In the genomic region with DNA sequence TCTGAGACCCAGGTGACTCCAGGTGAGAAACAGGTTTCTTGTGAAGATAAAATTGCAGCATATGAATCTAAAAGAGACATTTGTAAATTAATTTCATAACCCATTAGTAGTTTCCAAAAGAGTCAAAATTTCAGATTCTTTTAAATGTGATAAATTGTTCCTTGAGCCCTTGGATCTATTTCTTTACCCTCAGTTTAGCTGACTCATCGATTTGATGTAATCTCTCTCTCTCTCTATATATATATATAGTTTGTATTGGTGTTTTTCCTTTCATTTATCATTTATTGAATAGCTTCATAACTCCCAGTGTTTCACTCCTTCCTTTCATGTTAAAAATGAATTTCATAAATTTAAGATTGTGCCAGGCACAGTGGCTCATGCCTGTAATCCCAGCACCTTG, we compare ENCODE assay signal across 18 cellular contexts.
A peak's percentile ranks its signal among the peaks of the same experiment; 100 is the strongest.
DNase-seq lines count a peak whose midpoint lies in the region; ATAC-seq and TF ChIP-seq lines count a peak whose summit lies in the region.
"Had no signal": no experiment of that assay in that cellular context is flagged by ENCODE, and none has a peak within 500 bp of the region (broad histone marks: within the 10 kb centered on the region; RNA-seq: fewer than 3 reads in every experiment).

No MANE protein-coding gene starts in this region.

- no peak overlapping the region for H3K9ac ChIP-seq in OCI-LY3 (ENCODE audit: low read length)
- H3K9ac ChIP-seq: BLaER1, GM23248 had no signal

- peaks cover 29% of the 10 kb centered on the region for H3K79me2 ChIP-seq in GM23338 (replicated peaks; ENCODE audit: insufficient read depth)
- H3K79me2 ChIP-seq in OCI-LY3 (ENCODE audit: low read length): no peaks in the 10 kb centered on the region

- H3K27ac Mint-ChIP-seq in GM23338 (peak overlapping the region; percentile 69; the same call in 1 of the 2 replicates), endothelial cell (ENCODE audit: unreplicated experiment) (peak overlapping the region; percentile 32), type B pancreatic cell (peak overlapping the region; percentile 36)
- H3K27ac Mint-ChIP-seq: CD14-positive monocyte; CD8-positive, alpha-beta T cell; HFFc6; IgD-negative memory B cell had no signal

- H3K4me2 ChIP-seq in GM23338 (no peak overlapping the region), OCI-LY3 (ENCODE audit: low read length) (peak overlapping the region; percentile 50)
- H3K4me2 ChIP-seq: BLaER1 had no signal

- ATAC-seq in GM23338: no peak
- ATAC-seq: CD8-positive, alpha-beta T cell; HCT116 had no signal

- H3K9me2 ChIP-seq in GM23338 (ENCODE audit: insufficient read depth): no peaks in the 10 kb centered on the region

- H2AFZ ChIP-seq in GM23338 (no peak overlapping the region), OCI-LY3 (ENCODE audit: low read depth, low read length) (no peak overlapping the region)
- H2AFZ ChIP-seq: GM23248 had no signal

- H3K36me3 Mint-ChIP-seq in GM23338 (ENCODE audit: low read depth): no peaks in the 10 kb centered on the region
- H3K36me3 Mint-ChIP-seq in endothelial cell (ENCODE audit: low read depth, unreplicated experiment): peaks cover 11% of the 10 kb centered on the region
- H3K36me3 Mint-ChIP-seq in type B pancreatic cell: peaks cover 3% of the 10 kb centered on the region
- H3K36me3 Mint-ChIP-seq: CD8-positive, alpha-beta T cell; IgD-negative memory B cell had no signal

- H4K20me1 ChIP-seq in GM23338 (replicated peaks; ENCODE audit: insufficient read depth) (no peaks in the 10 kb centered on the region; the same call in 1 of the 2 replicates), OCI-LY3 (ENCODE audit: insufficient read depth, low read length) (no peaks in the 10 kb centered on the region)

- H3F3A ChIP-seq in GM23338 (replicated peaks; ENCODE audit: low read depth): no peaks in the 10 kb centered on the region

- H3K4me1 ChIP-seq in GM23338 (ENCODE audit: insufficient read depth): peaks cover 42% of the 10 kb centered on the region
- H3K4me1 ChIP-seq in OCI-LY3 (ENCODE audit: low read length): peaks cover 35% of the 10 kb centered on the region
- H3K4me1 ChIP-seq: BLaER1 had no signal

- H3K4me3 Mint-ChIP-seq in GM23338 (no peak overlapping the region), endothelial cell (ENCODE audit: unreplicated experiment) (no peak overlapping the region), type B pancreatic cell (no peak overlapping the region)
- H3K4me3 Mint-ChIP-seq: CD14-positive monocyte; CD8-positive, alpha-beta T cell; HFFc6; IgD-negative memory B cell had no signal

- peaks cover 5% of the 10 kb centered on the region for H3K27me3 Mint-ChIP-seq in GM23338 (ENCODE audit: insufficient read depth, low read depth, poor library complexity)
- peaks cover 9% of the 10 kb centered on the region for H3K27me3 Mint-ChIP-seq in endothelial cell (ENCODE audit: unreplicated experiment)
- H3K27me3 Mint-ChIP-seq in type B pancreatic cell: no peaks in the 10 kb centered on the region
- H3K27me3 Mint-ChIP-seq: IgD-negative memory B cell had no signal

- H3K36me3 ChIP-seq in GM23338 (ENCODE audit: insufficient read depth) (no peaks in the 10 kb centered on the region), OCI-LY3 (replicated peaks; ENCODE audit: low read depth, low read length) (no peaks in the 10 kb centered on the region)

- H3K9me3 Mint-ChIP-seq in GM23338 (no peaks in the 10 kb centered on the region), endothelial cell (ENCODE audit: unreplicated experiment) (no peaks in the 10 kb centered on the region), type B pancreatic cell (no peaks in the 10 kb centered on the region)
- H3K9me3 Mint-ChIP-seq: CD14-positive monocyte; CD8-positive, alpha-beta T cell; HFFc6; IgD-negative memory B cell had no signal

- H3K27ac ChIP-seq in GM23338 (ENCODE audit: low read depth) (no peak overlapping the region), OCI-LY3 (ENCODE audit: low read length) (no peak overlapping the region)
- H3K27ac ChIP-seq: BLaER1, GM23248, HL-60 had no signal

- H3K4me3 ChIP-seq in GM23338 (no peak overlapping the region), OCI-LY3 (ENCODE audit: low read length) (no peak overlapping the region)
- H3K4me3 ChIP-seq: BLaER1, GM23248 had no signal

- H3K27me3 ChIP-seq in GM23338 (ENCODE audit: insufficient read depth) (no peaks in the 10 kb centered on the region), OCI-LY3 (ENCODE audit: low read depth, low read length) (peaks cover 16% of the 10 kb centered on the region)
- H3K27me3 ChIP-seq: BLaER1 had no signal

- TF ChIP-seq CTCF in GM23338 (conservative IDR thresholded peaks at IDR 0.05; ENCODE audit: low read depth in 2 of 2) (no peak), OCI-LY3 (IDR thresholded peaks at IDR 0.05; ENCODE audit: low read depth, low read length) (no peak), endothelial cell (IDR thresholded peaks at IDR 0.05; ENCODE audit: unreplicated experiment) (no peak), type B pancreatic cell (conservative IDR thresholded peaks at IDR 0.05) (no peak)

- H3K4me1 Mint-ChIP-seq in GM23338: peaks cover 45% of the 10 kb centered on the region
- H3K4me1 Mint-ChIP-seq in endothelial cell (ENCODE audit: unreplicated experiment): peaks cover 41% of the 10 kb centered on the region
- H3K4me1 Mint-ChIP-seq in type B pancreatic cell (ENCODE audit: unreplicated experiment): peaks cover 18% of the 10 kb centered on the region

- no peaks in the 10 kb centered on the region for H3K9me3 ChIP-seq in OCI-LY3 (ENCODE audit: insufficient read depth, low read length)
- H3K9me3 ChIP-seq: BLaER1 had no signal

- DNase-seq in GM23338 (ENCODE audit: low spot score) (no peak), endothelial cell (ENCODE audit: low spot score) (no peak), type B pancreatic cell (ENCODE audit: extremely low spot score, unreplicated experiment) (no peak), DMS79 (lab: John Stamatoyannopoulos, UW) (no peak), NCI-H226 (no peak)
- no peak for DNase-seq in activated effector memory CD4-positive, alpha-beta T cell treated with anti-CD3 and anti-CD28 coated beads, Interleukin-2, amount 50 U/mL, for 16 hours
- DNase-seq: Calu3; CD8-positive, alpha-beta T cell; GM23248; H7; HFFc6; KG1 had no signal

TF ChIP-seq in GM23338, 12 proteins besides CTCF, POLR2A, EP300 and RAD21 (continues in another document):
- TF ChIP-seq, protein P1, sequence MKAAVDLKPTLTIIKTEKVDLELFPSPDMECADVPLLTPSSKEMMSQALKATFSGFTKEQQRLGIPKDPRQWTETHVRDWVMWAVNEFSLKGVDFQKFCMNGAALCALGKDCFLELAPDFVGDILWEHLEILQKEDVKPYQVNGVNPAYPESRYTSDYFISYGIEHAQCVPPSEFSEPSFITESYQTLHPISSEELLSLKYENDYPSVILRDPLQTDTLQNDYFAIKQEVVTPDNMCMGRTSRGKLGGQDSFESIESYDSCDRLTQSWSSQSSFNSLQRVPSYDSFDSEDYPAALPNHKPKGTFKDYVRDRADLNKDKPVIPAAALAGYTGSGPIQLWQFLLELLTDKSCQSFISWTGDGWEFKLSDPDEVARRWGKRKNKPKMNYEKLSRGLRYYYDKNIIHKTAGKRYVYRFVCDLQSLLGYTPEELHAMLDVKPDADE (IDR thresholded peaks at IDR 0.05): no peak
- TF ChIP-seq ZNF114 (CRISPR knock-in tag; IDR thresholded peaks at IDR 0.05) (no peak), NANOG (IDR thresholded peaks at IDR 0.05; ENCODE audit: borderline replicate concordance) (no peak), EZH2 (IDR thresholded peaks at IDR 0.05; ENCODE audit: low read depth, unreplicated experiment) (no peak), STAT1 (IDR thresholded peaks at IDR 0.05; ENCODE audit: unreplicated experiment) (no peak)
